Comparison of ENCODE assay signal across 17 cellular contexts in the genomic region with DNA sequence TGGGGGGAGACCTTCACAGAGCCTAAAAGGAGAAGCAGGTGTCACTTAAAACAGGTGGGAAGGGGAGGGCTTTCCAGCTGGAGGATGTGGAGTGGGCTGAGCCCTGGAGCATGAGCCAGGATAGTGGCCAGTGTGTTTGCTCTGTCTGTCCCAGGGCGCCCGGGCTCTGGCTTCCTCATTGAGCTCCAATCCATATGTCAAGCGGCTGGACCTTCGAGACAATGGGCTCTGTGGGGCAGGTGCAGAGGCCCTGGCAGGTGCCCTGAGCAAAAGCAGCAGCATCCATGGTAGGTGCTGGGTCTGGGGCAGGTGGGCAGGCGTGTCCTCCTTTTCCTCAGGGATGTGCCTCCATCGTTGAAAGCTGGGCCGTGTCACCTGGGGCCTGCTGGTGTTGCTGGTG. TPM values are rescaled to one million over a fixed set of nuclear protein-coding genes. Genes with fewer than 3 reads are reported as not detected.
"Had no signal": no experiment of that assay in that cellular context is flagged by ENCODE, and none has a peak within 500 bp of the region (broad histone marks: within the 10 kb centered on the region; RNA-seq: fewer than 3 reads in every experiment).

No MANE protein-coding gene starts in this region.

- DNase-seq: activated CD4-positive, alpha-beta T cell treated with anti-CD3 and anti-CD28 coated beads, Interleukin-2, amount 50 U/mL, for 1 hour; activated CD8-positive, alpha-beta memory T cell treated with anti-CD3 and anti-CD28 coated beads for 24 hours; activated naive CD8-positive, alpha-beta T cell treated with anti-CD3 and anti-CD28 coated beads for 36 hours; amygdala; body of pancreas; effector CD4-positive, alpha-beta T cell; hypothalamus; left ventricle myocardium inferior; mucosa of descending colon; naive thymus-derived CD4-positive, alpha-beta T cell; retina; stimulated activated CD4-positive, alpha-beta T cell treated with anti-CD3 and anti-CD28 coated beads, Interleukin-2, amount 100 ng/mL, for 48 hours; stimulated activated naive B cell treated with anti-CD40 and anti-IgM and Interleukin-4, amounts not matched to agents 10 μg/mL and 1 μg/mL and 100 μg/mL, for 72 hours; thyroid gland had no signal

- ATAC-seq: activated CD4-positive, CD25-positive, alpha-beta regulatory T cell treated with anti-CD3 and anti-CD28 coated beads, Interleukin-2, amount 50 U/mL, for 24 hours; body of pancreas; mucosa of descending colon; naive thymus-derived CD4-positive, alpha-beta T cell; stimulated activated naive B cell treated with anti-CD40 and anti-IgM and Interleukin-4, amounts not matched to agents 10 μg/mL and 1 μg/mL and 100 μg/mL, for 72 hours had no signal

RNA-seq across cellular contexts. Expression of a gene that starts 2.0 kb away (rescaled TPM):
- total RNA-seq: activated naive CD8-positive, alpha-beta T cell treated with anti-CD3 and anti-CD28 coated beads for 36 hours; body of pancreas; esophagus muscularis mucosa; kidney epithelial cell; left ventricle myocardium inferior; naive thymus-derived CD4-positive, alpha-beta T cell; thyroid gland had no signal

RNA-seq across cellular contexts. Expression of a gene that starts 32.8 kb away (rescaled TPM):
- total RNA-seq: body of pancreas, kidney epithelial cell had no signal
